ENCODE assay signal across 12 cellular contexts in genomic region chr2:203396667-203397066, GRCh38.
DNase-seq lines count a peak whose midpoint lies in the region; ATAC-seq and TF ChIP-seq lines count a peak whose summit lies in the region.
"Had no signal": no experiment of that assay in that cellular context is flagged by ENCODE, and none has a peak within 500 bp of the region (broad histone marks: within the 10 kb centered on the region; RNA-seq: fewer than 3 reads in every experiment).

No MANE protein-coding gene starts in this region.

- POLR2A ChIA-PET in Caco-2 (lab: Charles Lee): no interaction called here

- H3K27me3 ChIP-seq in Caco-2 (replicated peaks; ENCODE audit: control insufficient read depth, insufficient read depth, low read length): no peaks in the 10 kb centered on the region
- no peaks in the 10 kb centered on the region for H3K27me3 ChIP-seq in brain microvascular endothelial cell (replicated peaks)
- H3K27me3 ChIP-seq: body of pancreas had no signal

- H3K4me3 Mint-ChIP-seq in Caco-2 (ENCODE audit: unreplicated experiment): peak overlapping the region; percentile 6
- H3K4me3 Mint-ChIP-seq: natural killer cell had no signal

- peaks cover 13% of the 10 kb centered on the region for H3K4me1 Mint-ChIP-seq in Caco-2 (ENCODE audit: low read depth, unreplicated experiment)

- H3K36me3 ChIP-seq in Caco-2 (ENCODE audit: control insufficient read depth, insufficient read depth, low read length) (no peaks in the 10 kb centered on the region; the same call in 1 of the 2 replicates), brain microvascular endothelial cell (replicated peaks) (peaks cover 9% of the 10 kb centered on the region)

- ATAC-seq in GM21825 (IDR thresholded peaks at IDR 0.05; ENCODE audit: unreplicated experiment): no peak
- ATAC-seq: body of pancreas, natural killer cell had no signal

- intact Hi-C loops in Caco-2 (cut with micrococcal nuclease; ENCODE audit: unreplicated experiment): no loop called here

- H3K9me3 ChIP-seq in Caco-2: no peaks in the 10 kb centered on the region
- H3K9me3 ChIP-seq: body of pancreas had no signal

- DNase-seq in Caco-2 (peak in 1 of 2 experiments; percentile 29), brain microvascular endothelial cell (no peak), iPS-NIHi11 (ENCODE audit: low spot score) (peak; percentile 73), DMS114 treated with DMSO at 0.1 percent for 48 hours (lab: John Stamatoyannopoulos, UW; ENCODE audit: unreplicated experiment) (no peak), GDM1 (lab: John Stamatoyannopoulos, UW) (no peak), activated gamma-delta T cell treated with Interleukin-2 at 50 U/mL for 16 hours (no peak)
- DNase-seq: body of pancreas, DMS79 treated with DMSO at 0.1 percent for 48 hours, natural killer cell, NCI-H226 had no signal

- H3K36me3 Mint-ChIP-seq in Caco-2 (ENCODE audit: insufficient read depth, unreplicated experiment): no peaks in the 10 kb centered on the region
- H3K36me3 Mint-ChIP-seq: natural killer cell had no signal

- TF ChIP-seq RAD21 in Ishikawa (IDR thresholded peaks at IDR 0.05; ENCODE audit: low read depth): peak; percentile 11; the same call in 1 of the 2 replicates

- no peaks in the 10 kb centered on the region for H3K4me1 ChIP-seq in Caco-2
- H3K4me1 ChIP-seq: body of pancreas had no signal

- CTCF ChIA-PET in Caco-2 (lab: Charles Lee): no interaction called here

- in situ Hi-C loops in brain microvascular endothelial cell (cut with HindIII; ENCODE audit: low pct_ligation_motif_present, low sequenced_read_pairs): no loop called here

- TF ChIP-seq CTCF in Caco-2 (IDR thresholded peaks at IDR 0.05; ENCODE audit: insufficient read depth in 1 of 2, low read depth in 1 of 2, low read length in 1 of 2, severe bottlenecking in 1 of 2, unreplicated experiment in 1 of 2) (peak; percentile 43 to 60), brain microvascular endothelial cell (IDR thresholded peaks at IDR 0.05; ENCODE audit: low read depth, low read length, missing control alignments) (peak; percentile 57)

- H3K27ac ChIP-seq in brain microvascular endothelial cell: no peak overlapping the region
- H3K27ac ChIP-seq: body of pancreas had no signal

- H3K4me3 ChIP-seq in Caco-2 (ENCODE audit: low read depth, low read length) (no peak overlapping the region), brain microvascular endothelial cell (ENCODE audit: low read depth, low read length) (no peak overlapping the region)
- H3K4me3 ChIP-seq: body of pancreas had no signal

- no peak for TF ChIP-seq EP300 in Ishikawa (IDR thresholded peaks at IDR 0.05; ENCODE audit: borderline replicate concordance)

- H3K9me3 Mint-ChIP-seq in Caco-2 (ENCODE audit: unreplicated experiment): no peaks in the 10 kb centered on the region

- H3K27me3 Mint-ChIP-seq in Caco-2 (ENCODE audit: insufficient read depth, unreplicated experiment): no peaks in the 10 kb centered on the region

- BruUV-seq in Caco-2 (replicated peaks; lab: Mats Ljungman, UMichigan): no TSS peak

- no peak overlapping the region for H3K27ac Mint-ChIP-seq in Caco-2 (ENCODE audit: unreplicated experiment)

TF ChIP-seq in Ishikawa, 13 proteins besides CTCF, POLR2A, EP300 and RAD21:
- TF ChIP-seq TEAD4 (IDR thresholded peaks at IDR 0.05) (peak; percentile 43; the same call in 1 of the 2 replicates), EGR1 (IDR thresholded peaks at IDR 0.05) (no peak)
